In genomic region chr10:79781584-79781983, GRCh38 we compare ENCODE assay signal across 1 cellular context. TPM values are rescaled to one million over a fixed set of nuclear protein-coding genes. Genes with fewer than 3 reads are reported as not detected.
"Had no signal": no experiment of that assay in that cellular context is flagged by ENCODE, and none has a peak within 500 bp of the region (broad histone marks: within the 10 kb centered on the region; RNA-seq: fewer than 3 reads in every experiment).

No MANE protein-coding gene starts in this region.

RNA-seq across cellular contexts. Expression of gene NUTM2E, which starts 45.0 kb away (rescaled TPM):
- total RNA-seq: PC-3 had no signal
